20 cellular contexts compared by ENCODE assay signal in the genomic region with DNA sequence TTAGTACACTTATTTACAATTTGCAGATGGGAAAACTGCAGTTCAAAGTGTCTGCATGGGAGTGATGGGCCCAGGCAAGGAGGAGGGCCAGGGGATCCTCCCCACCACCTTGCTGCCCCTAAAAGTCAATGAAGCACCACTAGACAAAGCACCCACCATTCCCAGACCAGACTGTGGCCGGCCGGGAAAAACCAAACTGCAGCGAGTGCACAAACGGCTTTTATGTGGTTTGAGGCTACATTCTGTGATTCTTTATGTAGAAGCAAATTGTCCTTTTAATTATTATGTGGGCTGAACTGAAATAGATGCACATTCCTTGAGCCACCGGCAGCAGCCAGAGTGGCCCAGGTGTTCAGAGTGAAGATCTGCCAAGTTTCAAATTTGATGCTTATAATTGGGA.
"Had no signal": no experiment of that assay in that cellular context is flagged by ENCODE, and none has a peak within 500 bp of the region (broad histone marks: within the 10 kb centered on the region; RNA-seq: fewer than 3 reads in every experiment).

No MANE protein-coding gene starts in this region.

- ATAC-seq: esophagus mucosa, heart left ventricle had no signal

- H3K9me3 ChIP-seq: heart left ventricle, right atrium auricular region, sigmoid colon, stomach, thoracic aorta, transverse colon had no signal

- H3K36me3 ChIP-seq: heart left ventricle, right atrium auricular region, sigmoid colon, stomach, thoracic aorta, transverse colon had no signal

- H3K4me3 ChIP-seq: heart left ventricle, right atrium auricular region, sigmoid colon, skin epidermis, stomach, thoracic aorta, transverse colon had no signal

- H3K27me3 ChIP-seq: heart left ventricle, sigmoid colon, stomach, transverse colon had no signal

- FAIRE-seq: endometrium, frontal cortex had no signal

- DNase-seq: effector memory CD4-positive, alpha-beta T cell; heart left ventricle; hippocampal formation; kidney glomerular epithelial cell; mesendoderm; naive B cell; posterior cingulate gyrus; sigmoid colon; stimulated activated CD4-positive, alpha-beta T cell treated with anti-CD3 and anti-CD28 coated beads, Interleukin-2, amount 100 ng/mL, for 24 hours; stimulated activated CD4-positive, alpha-beta T cell treated with anti-CD3 and anti-CD28 coated beads, Interleukin-4, amount 100 ng/mL, for 4 hours; stimulated activated naive CD4-positive, alpha-beta T cell; stomach; substantia nigra; transverse colon had no signal

- H3K4me1 ChIP-seq: right atrium auricular region, transverse colon had no signal

- H3K27ac ChIP-seq: heart left ventricle, right atrium auricular region, sigmoid colon, skin epidermis, stomach, thoracic aorta, transverse colon had no signal
